Comparison of ENCODE assay signal across 25 cellular contexts in the genomic region with DNA sequence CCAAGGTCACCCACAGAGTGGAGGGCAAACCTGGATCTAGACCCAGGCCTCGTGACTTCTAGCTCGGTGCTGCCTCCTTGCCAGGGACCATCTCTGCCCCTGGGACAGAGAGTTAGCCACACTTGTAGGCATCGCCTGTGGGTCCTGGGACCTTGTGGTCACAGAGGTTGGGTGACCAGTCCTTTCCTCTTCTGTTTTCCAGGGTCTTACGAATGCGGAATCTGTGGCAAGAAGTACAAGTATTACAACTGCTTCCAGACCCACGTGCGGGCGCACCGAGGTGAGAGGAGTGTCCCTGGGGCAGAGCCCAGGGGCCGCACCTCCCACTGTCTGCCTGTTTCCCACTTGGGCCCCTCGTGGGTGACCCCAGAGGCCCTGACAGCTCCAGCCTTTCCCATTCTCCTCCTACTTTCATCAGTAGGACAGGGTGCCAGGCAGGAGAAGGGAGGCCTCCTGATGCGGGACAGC.
A peak's percentile ranks its signal among the peaks of the same experiment; 100 is the strongest.
DNase-seq lines count a peak whose midpoint lies in the region; TF ChIP-seq lines count a peak whose summit lies in the region.
"Had no signal": no experiment of that assay in that cellular context is flagged by ENCODE, and none has a peak within 500 bp of the region (broad histone marks: within the 10 kb centered on the region; RNA-seq: fewer than 3 reads in every experiment).

No MANE protein-coding gene starts in this region.

- H3K4me1 Mint-ChIP-seq in CD14-positive monocyte (peaks cover 22% of the 10 kb centered on the region), endothelial cell (ENCODE audit: unreplicated experiment) (peaks cover 4% of the 10 kb centered on the region)
- H3K4me1 Mint-ChIP-seq: activated naive CD4-positive, alpha-beta T cell treated with anti-CD3 and anti-CD28 coated beads, Interleukin-2, amount 10 ng/mL, durations not matched to agents 7 days and 5 days had no signal

- H3K36me3 ChIP-seq in BLaER1, result peaks cover 74% of the 10 kb centered on the region
- H3K36me3 ChIP-seq in ovary, result no peaks in the 10 kb centered on the region
- H3K36me3 ChIP-seq: prostate gland had no signal

- H3K9me3 ChIP-seq in BLaER1, result no peaks in the 10 kb centered on the region; the same call in 1 of the 2 replicates
- H3K9me3 ChIP-seq in ovary, result no peaks in the 10 kb centered on the region
- H3K9me3 ChIP-seq: mucosa of descending colon, prostate gland, thoracic aorta had no signal

- 82 to 89% (median 84%) methylated on average over 12 of the region's 12 CpGs for WGBS in ovary, 3 donors

- H3K27me3 Mint-ChIP-seq in CD14-positive monocyte (ENCODE audit: low read depth in 3 of 3) (peaks cover 5 to 8% (median 8%) of the 10 kb centered on the region in 3 donors), endothelial cell (ENCODE audit: unreplicated experiment) (peaks cover 3% of the 10 kb centered on the region)
- H3K27me3 Mint-ChIP-seq: activated naive CD4-positive, alpha-beta T cell treated with anti-CD3 and anti-CD28 coated beads, Interleukin-2, amount 10 ng/mL, durations not matched to agents 7 days and 5 days had no signal

- peak overlapping the region; percentile 70 for H3K27ac ChIP-seq in BLaER1
- no peak overlapping the region for H3K27ac ChIP-seq in ovary
- H3K27ac ChIP-seq: prostate gland, VCaP had no signal

- H3K27me3 ChIP-seq in BLaER1, result no peaks in the 10 kb centered on the region
- H3K27me3 ChIP-seq in ovary, result no peaks in the 10 kb centered on the region

- H4K20me1 ChIP-seq in BLaER1, result no peaks in the 10 kb centered on the region

- intact Hi-C loops in CD14-positive monocyte (cut with micrococcal nuclease), result loop anchor here in 1 of 2 donors (10.0 kb wide), 1 partner anchor 67 kb away; no protein-coding TSS in a partner anchor
- intact Hi-C loops in ovary (cut with DNase I), result no loop called here

- H3K4me3 ChIP-seq in BLaER1 (no peak overlapping the region), ovary (no peak overlapping the region)
- H3K4me3 ChIP-seq: mucosa of descending colon, prostate gland, thoracic aorta had no signal

- TF ChIP-seq CTCF in CD14-positive monocyte (IDR thresholded peaks at IDR 0.05) (no peak), endothelial cell (IDR thresholded peaks at IDR 0.05; ENCODE audit: unreplicated experiment) (no peak), ovary (IDR thresholded peaks at IDR 0.05) (no peak), GM13976 (IDR thresholded peaks at IDR 0.05; ENCODE audit: borderline replicate concordance, control extremely low read depth, extremely low read depth, insufficient read depth, missing control alignments) (no peak)

- in situ Hi-C loops in GM13976 (cut with MboI; ENCODE audit: low sequenced_read_pairs, unreplicated experiment), result no loop called here

- H3K9ac ChIP-seq in BLaER1, result peak overlapping the region; percentile 1; the same call in 1 of the 2 replicates

- H3K4me3 Mint-ChIP-seq in CD14-positive monocyte (no peak overlapping the region), endothelial cell (ENCODE audit: unreplicated experiment) (no peak overlapping the region)
- H3K4me3 Mint-ChIP-seq: activated naive CD4-positive, alpha-beta T cell treated with anti-CD3 and anti-CD28 coated beads, Interleukin-2, amount 10 ng/mL, durations not matched to agents 7 days and 5 days; activated T-cell treated with anti-CD3 and anti-CD28 coated beads, Interleukin-2, amount 50 U/mL, for 4 hours; CD8-positive, alpha-beta T cell; HFFc6; neural crest cell; T-helper 2 cell treated with Interferon-gamma antibody and Interleukin-4, amounts not matched to agents 5 μg/mL and 100 μg/mL, for 36 hours had no signal

- H3K27ac Mint-ChIP-seq in CD14-positive monocyte (no peak overlapping the region), endothelial cell (ENCODE audit: unreplicated experiment) (no peak overlapping the region)
- H3K27ac Mint-ChIP-seq: activated naive CD4-positive, alpha-beta T cell treated with anti-CD3 and anti-CD28 coated beads, Interleukin-2, amount 10 ng/mL, durations not matched to agents 7 days and 5 days; CD8-positive, alpha-beta T cell; HFFc6; T-helper 2 cell treated with Interferon-gamma antibody and Interleukin-4, amounts not matched to agents 5 μg/mL and 100 μg/mL, for 36 hours had no signal

- TF ChIP-seq POLR2A in ovary (IDR thresholded peaks at IDR 0.05), result no peak

- peaks cover 19% of the 10 kb centered on the region in 2 donors for H3K36me3 Mint-ChIP-seq in CD14-positive monocyte
- H3K36me3 Mint-ChIP-seq in endothelial cell (ENCODE audit: low read depth, unreplicated experiment), result peaks cover 20% of the 10 kb centered on the region
- H3K36me3 Mint-ChIP-seq: activated naive CD4-positive, alpha-beta T cell treated with anti-CD3 and anti-CD28 coated beads, Interleukin-2, amount 10 ng/mL, durations not matched to agents 7 days and 5 days; CD8-positive, alpha-beta T cell had no signal

- peak overlapping the region; percentile 84 for H3K4me2 ChIP-seq in BLaER1

- TF ChIP-seq EP300 in ovary (IDR thresholded peaks at IDR 0.05), result no peak

- peak; percentile 22 for DNase-seq in CD14-positive monocyte (ENCODE audit: low spot score)
- peak; percentile 1 for DNase-seq in endothelial cell (ENCODE audit: low spot score)
- DNase-seq in ovary, result peak in 3 of 5 donors; percentile 3 to 28 (median 8)
- DNase-seq in NCI-H2107 (lab: John Stamatoyannopoulos, UW), result no peak
- no peak for DNase-seq in NCI-H1048 (lab: John Stamatoyannopoulos, UW)
- DNase-seq in GM13976 (ENCODE audit: low spot score), result no peak
- DNase-seq: activated naive CD4-positive, alpha-beta T cell treated with anti-CD3 and anti-CD28 coated beads, Interleukin-2, amount 10 ng/mL, durations not matched to agents 7 days and 5 days; activated T-cell treated with anti-CD3 and anti-CD28 coated beads, Interleukin-2, amount 50 U/mL, for 4 hours; DMS153; HFFc6; hypothalamus; IMR-90; NCI-H1105; NCI-H1930; NCI-H226; NCI-H82; stimulated activated CD4-positive, alpha-beta T cell treated with anti-CD3 and anti-CD28 coated beads, Interleukin-1b, Interleukin-23, amount 100 ng/mL, for 48 hours had no signal

- peaks cover 0 to 5% (median 0%) of the 10 kb centered on the region in 7 donors for H3K9me3 Mint-ChIP-seq in CD14-positive monocyte
- no peaks in the 10 kb centered on the region for H3K9me3 Mint-ChIP-seq in endothelial cell (ENCODE audit: unreplicated experiment)
- H3K9me3 Mint-ChIP-seq: activated naive CD4-positive, alpha-beta T cell treated with anti-CD3 and anti-CD28 coated beads, Interleukin-2, amount 10 ng/mL, durations not matched to agents 7 days and 5 days; activated T-cell treated with anti-CD3 and anti-CD28 coated beads, Interleukin-2, amount 50 U/mL, for 4 hours; CD8-positive, alpha-beta T cell; HFFc6; neural crest cell; T-helper 2 cell treated with Interferon-gamma antibody and Interleukin-4, amounts not matched to agents 5 μg/mL and 100 μg/mL, for 36 hours had no signal

- H3K4me1 ChIP-seq in BLaER1, result peaks cover 85% of the 10 kb centered on the region
- peaks cover 6% of the 10 kb centered on the region for H3K4me1 ChIP-seq in ovary (ENCODE audit: insufficient read depth)

Comparison
In these comparisons a context has a peak if more than half of its experiments do, and no peak if none do; other contexts are left out.
1. DNase-seq: peak in CD14-positive monocyte (single experiment), endothelial cell (single experiment) and ovary (3 of 5); none in NCI-H2107 (single experiment), NCI-H1048 (single experiment) and GM13976 (single experiment).